In genomic region chr2:98874186-98874689, GRCh38 we compare ENCODE assay signal across 24 cellular contexts.
DNase-seq lines count a peak whose midpoint lies in the region; ATAC-seq, FAIRE-seq and TF ChIP-seq lines count a peak whose summit lies in the region.
"Had no signal": no experiment of that assay in that cellular context is flagged by ENCODE, and none has a peak within 500 bp of the region (broad histone marks: within the 10 kb centered on the region; RNA-seq: fewer than 3 reads in every experiment).

No MANE protein-coding gene starts in this region.

- in situ Hi-C loops in GM12878 (cut with MboI), result no loop called here

- 62% methylated on average over 11 of the region's 11 CpGs for WGBS in GM12878 (ENCODE audit: insufficient coverage, insufficient replicate concordance, low lambda C conversion rate, missing lambda C conversion rate)

- H3K9me3 ChIP-seq in GM12878 (replicated peaks; ENCODE audit: control insufficient read depth, insufficient read depth, low read length) (no peaks in the 10 kb centered on the region), neural cell (ENCODE audit: low read length) (no peaks in the 10 kb centered on the region), upper lobe of right lung (no peaks in the 10 kb centered on the region)
- H3K9me3 ChIP-seq: A549; BLaER1 treated with 17β-estradiol and CSF1 and Interleukin-3, amounts not matched to agents 10 nM and 100 nM; Caco-2 had no signal

- H3K27ac ChIP-seq in GM12878 (ENCODE audit: control insufficient read depth, insufficient read depth), result no peak overlapping the region
- H3K27ac ChIP-seq in neural cell (ENCODE audit: low read length), result peak overlapping the region; percentile 59
- H3K27ac ChIP-seq in upper lobe of right lung, result no peak overlapping the region
- H3K27ac ChIP-seq: 22Rv1; A549; BLaER1 treated with 17β-estradiol and CSF1 and Interleukin-3, amounts not matched to agents 10 nM and 100 nM; C4-2B had no signal

- intact Hi-C loops in activated CD4-positive, alpha-beta T cell treated with anti-CD3 and anti-CD28 coated beads, Interleukin-2, amount 10 ng/mL, durations not matched to agents 24 days and 14 days (cut with micrococcal nuclease), result no loop called here
- intact Hi-C loops in GM12878 (cut with micrococcal nuclease; ENCODE audit: unreplicated experiment) (no loop called here), upper lobe of right lung (cut with DNase I) (no loop called here)
- intact Hi-C loops in activated T-helper 2 cell treated with anti-CD3 and anti-CD28 coated beads, Interferon-gamma antibody, Interleukin-2, Interleukin-4, amounts not matched to agents 10 μg/mL and 5 μg/mL and 100 μg/mL, durations not matched to agents 14 hours and 24 hours and 36 hours (cut with micrococcal nuclease), result no loop called here

- TF ChIP-seq EP300 in GM12878 (IDR thresholded peaks at IDR 0.05; ENCODE audit: borderline replicate concordance in 1 of 2, control insufficient read depth in 1 of 2, low read depth in 2 of 2, low read length in 2 of 2) (no peak), neural cell (conservative IDR thresholded peaks at IDR 0.05; ENCODE audit: poor library complexity, severe bottlenecking) (no peak)

- H3K4me2 ChIP-seq in GM12878 (ENCODE audit: control insufficient read depth, insufficient read depth), result no peak overlapping the region
- peak overlapping the region; percentile 38 for H3K4me2 ChIP-seq in neural cell (ENCODE audit: low read length)
- H3K4me2 ChIP-seq: A549; BLaER1 treated with 17β-estradiol and CSF1 and Interleukin-3, amounts not matched to agents 10 nM and 100 nM had no signal

- no peak for TF ChIP-seq POLR2A in GM12878 (IDR thresholded peaks at IDR 0.05; ENCODE audit: low read depth, low read length)

- CTCF ChIA-PET in activated CD4-positive, alpha-beta T cell treated with anti-CD3 and anti-CD28 coated beads, Interleukin-2, amount 10 ng/mL, durations not matched to agents 7 days and 5 days (lab: Charles Lee), result no interaction called here
- CTCF ChIA-PET in GM12878 (lab: Yijun Ruan, JAX), result no interaction called here

- TF ChIP-seq CTCF in GM12878 (IDR thresholded peaks at IDR 0.05 in 2 of 3, conservative IDR thresholded peaks at IDR 0.05 in 1 of 3; ENCODE audit: control insufficient read depth in 2 of 3, extremely low read depth in 1 of 3, insufficient read depth in 1 of 3, low read depth in 3 of 3, low read length in 3 of 3) (no peak), neural cell (IDR thresholded peaks at IDR 0.05; ENCODE audit: poor library complexity, severe bottlenecking) (no peak), upper lobe of right lung (IDR thresholded peaks at IDR 0.05) (no peak)

- no peaks in the 10 kb centered on the region for H3K9me3 Mint-ChIP-seq in activated CD4-positive, alpha-beta T cell treated with anti-CD3 and anti-CD28 coated beads, Interleukin-2, amount 10 ng/mL, durations not matched to agents 24 days and 14 days
- no peaks in the 10 kb centered on the region for H3K9me3 Mint-ChIP-seq in activated CD4-positive, alpha-beta T cell treated with anti-CD3 and anti-CD28 coated beads, Interleukin-2, amount 10 ng/mL, durations not matched to agents 7 days and 5 days
- no peaks in the 10 kb centered on the region for H3K9me3 Mint-ChIP-seq in activated T-helper 2 cell treated with anti-CD3 and anti-CD28 coated beads, Interferon-gamma antibody, Interleukin-2, Interleukin-4, amounts not matched to agents 10 μg/mL and 5 μg/mL and 100 μg/mL, durations not matched to agents 14 hours and 24 hours and 36 hours
- H3K9me3 Mint-ChIP-seq in activated T-cell treated with anti-CD3 and anti-CD28 coated beads, Interleukin-2, amount 50 U/mL, for 72 hours, result no peaks in the 10 kb centered on the region
- H3K9me3 Mint-ChIP-seq: CD4-positive, alpha-beta T cell; CD8-positive, alpha-beta T cell had no signal

- H3K4me1 ChIP-seq in GM12878 (ENCODE audit: control insufficient read depth, insufficient read depth, low read length) (no peaks in the 10 kb centered on the region; the same call in none of the 2 replicates), upper lobe of right lung (peaks cover 5% of the 10 kb centered on the region)
- H3K4me1 ChIP-seq: BLaER1 treated with 17β-estradiol and CSF1 and Interleukin-3, amounts not matched to agents 10 nM and 100 nM had no signal

- no peak overlapping the region for H3K4me3 ChIP-seq in GM12878
- H3K4me3 ChIP-seq in neural cell (ENCODE audit: low read length), result peak overlapping the region; percentile 35
- H3K4me3 ChIP-seq in upper lobe of right lung, result no peak overlapping the region
- H3K4me3 ChIP-seq: A549; BLaER1 treated with 17β-estradiol and CSF1 and Interleukin-3, amounts not matched to agents 10 nM and 100 nM had no signal

- no peaks in the 10 kb centered on the region for H4K20me1 ChIP-seq in GM12878 (ENCODE audit: control insufficient read depth, insufficient read depth)
- no peaks in the 10 kb centered on the region for H4K20me1 ChIP-seq in neural cell (ENCODE audit: insufficient read depth)
- H4K20me1 ChIP-seq: BLaER1 treated with 17β-estradiol and CSF1 and Interleukin-3, amounts not matched to agents 10 nM and 100 nM had no signal

- H3K9ac ChIP-seq in GM12878 (ENCODE audit: control insufficient read depth, insufficient read depth, low read length) (no peak overlapping the region), neural cell (ENCODE audit: low read length) (peak overlapping the region; percentile 26)
- H3K9ac ChIP-seq: BLaER1 treated with 17β-estradiol and CSF1 and Interleukin-3, amounts not matched to agents 10 nM and 100 nM had no signal

- DNase-seq in activated CD4-positive, alpha-beta T cell treated with anti-CD3 and anti-CD28 coated beads, Interleukin-2, amount 10 ng/mL, durations not matched to agents 24 days and 14 days, result peak; percentile 49
- DNase-seq in activated CD4-positive, alpha-beta T cell treated with anti-CD3 and anti-CD28 coated beads, Interleukin-2, amount 10 ng/mL, durations not matched to agents 7 days and 5 days, result no peak
- DNase-seq in GM12878 (ENCODE audit: low read depth, low spot score) (no peak), upper lobe of right lung (peak; percentile 30), activated gamma-delta T cell (lab: John Stamatoyannopoulos, UW) (no peak)
- no peak for DNase-seq in activated T-helper 2 cell treated with anti-CD3 and anti-CD28 coated beads, Interferon-gamma antibody, Interleukin-2, Interleukin-4, amounts not matched to agents 10 μg/mL and 5 μg/mL and 100 μg/mL, durations not matched to agents 14 hours and 24 hours and 36 hours (ENCODE audit: low spot score)
- no peak for DNase-seq in activated T-cell treated with anti-CD3 and anti-CD28 coated beads, Interleukin-2, amount 50 U/mL, for 72 hours
- DNase-seq: AML-193; Caco-2; Calu3; CD4-positive, alpha-beta T cell; CD8-positive, alpha-beta T cell; DMS79 treated with DMSO at 0.1 percent for 48 hours; GF-D8 had no signal

- H2AFZ ChIP-seq in GM12878 (ENCODE audit: control insufficient read depth, low read depth, low read length) (no peak overlapping the region), neural cell (ENCODE audit: low read depth, low read length) (no peak overlapping the region)

- H3K27ac Mint-ChIP-seq in activated CD4-positive, alpha-beta T cell treated with anti-CD3 and anti-CD28 coated beads, Interleukin-2, amount 10 ng/mL, durations not matched to agents 24 days and 14 days, result no peak overlapping the region
- H3K27ac Mint-ChIP-seq in activated CD4-positive, alpha-beta T cell treated with anti-CD3 and anti-CD28 coated beads, Interleukin-2, amount 10 ng/mL, durations not matched to agents 7 days and 5 days, result no peak overlapping the region
- H3K27ac Mint-ChIP-seq in activated T-helper 2 cell treated with anti-CD3 and anti-CD28 coated beads, Interferon-gamma antibody, Interleukin-2, Interleukin-4, amounts not matched to agents 10 μg/mL and 5 μg/mL and 100 μg/mL, durations not matched to agents 14 hours and 24 hours and 36 hours, result no peak overlapping the region
- no peak overlapping the region for H3K27ac Mint-ChIP-seq in activated T-cell treated with anti-CD3 and anti-CD28 coated beads, Interleukin-2, amount 50 U/mL, for 72 hours
- H3K27ac Mint-ChIP-seq: B cell; CD4-positive, alpha-beta T cell; CD8-positive, alpha-beta T cell had no signal

- BruUV-seq in GM12878 (replicated peaks; lab: Mats Ljungman, UMichigan), result no TSS peak

- no peaks in the 10 kb centered on the region for H3K9me2 ChIP-seq in neural cell (ENCODE audit: insufficient read depth, low read length)

- SMC1A ChIA-PET in GM12878 (lab: Charles Lee; ENCODE audit: uncharacterized antibody, unreplicated experiment), result interaction anchor here (2.1 kb wide), 1 partner anchor 225 kb away, joined by 4 read pairs; no protein-coding TSS in a partner anchor

- H3K27me3 ChIP-seq in GM12878 (replicated peaks in 1 of 2; ENCODE audit: control insufficient read depth in 2 of 2, insufficient read depth in 2 of 2, low read length in 1 of 2) (no peaks in the 10 kb centered on the region), neural cell (ENCODE audit: insufficient read depth, low read depth, low read length) (no peaks in the 10 kb centered on the region), upper lobe of right lung (no peaks in the 10 kb centered on the region)
- H3K27me3 ChIP-seq: BLaER1 treated with 17β-estradiol and CSF1 and Interleukin-3, amounts not matched to agents 10 nM and 100 nM had no signal

- H3K79me2 ChIP-seq in GM12878 (ENCODE audit: control insufficient read depth, insufficient read depth, low read length), result no peaks in the 10 kb centered on the region
- no peaks in the 10 kb centered on the region for H3K79me2 ChIP-seq in neural cell (replicated peaks; ENCODE audit: insufficient read depth, low read length)

- no peak for FAIRE-seq in GM12878 (lab: Jason Lieb, UNC)
- FAIRE-seq: A549, D721Med, G401.6, GM12892, GM19239 had no signal

- no peaks in the 10 kb centered on the region for H3K4me1 Mint-ChIP-seq in activated CD4-positive, alpha-beta T cell treated with anti-CD3 and anti-CD28 coated beads, Interleukin-2, amount 10 ng/mL, durations not matched to agents 24 days and 14 days
- peaks cover 5% of the 10 kb centered on the region for H3K4me1 Mint-ChIP-seq in activated CD4-positive, alpha-beta T cell treated with anti-CD3 and anti-CD28 coated beads, Interleukin-2, amount 10 ng/mL, durations not matched to agents 7 days and 5 days
- no peaks in the 10 kb centered on the region for H3K4me1 Mint-ChIP-seq in activated T-helper 2 cell treated with anti-CD3 and anti-CD28 coated beads, Interferon-gamma antibody, Interleukin-2, Interleukin-4, amounts not matched to agents 10 μg/mL and 5 μg/mL and 100 μg/mL, durations not matched to agents 14 hours and 24 hours and 36 hours (ENCODE audit: low read depth)
- peaks cover 5% of the 10 kb centered on the region for H3K4me1 Mint-ChIP-seq in activated T-cell treated with anti-CD3 and anti-CD28 coated beads, Interleukin-2, amount 50 U/mL, for 72 hours (ENCODE audit: low read depth)
- H3K4me1 Mint-ChIP-seq: B cell had no signal

- POLR2A ChIA-PET in activated CD4-positive, alpha-beta T cell treated with anti-CD3 and anti-CD28 coated beads, Interleukin-2, amount 10 ng/mL, durations not matched to agents 7 days and 5 days (lab: Charles Lee), result no interaction called here
- POLR2A ChIA-PET in GM12878 (lab: Charles Lee), result no interaction called here

- RAD21 ChIA-PET in GM12878 (lab: Charles Lee; ENCODE audit: unreplicated experiment), result no interaction called here

- ATAC-seq in GM12878, result no peak
- no peak for ATAC-seq in upper lobe of right lung
- no peak for ATAC-seq in activated T-cell treated with anti-CD3 and anti-CD28 coated beads, Interleukin-2, amount 50 U/mL, for 72 hours (replicated peaks in 1 of 2)
- ATAC-seq: A549 had no signal

- peaks cover 3% of the 10 kb centered on the region for H3F3A ChIP-seq in neural cell (ENCODE audit: insufficient read depth, low read length, poor library complexity, severe bottlenecking)

- TF ChIP-seq RAD21 in GM12878 (IDR thresholded peaks at IDR 0.05; ENCODE audit: insufficient read depth, low read depth, low read length) (no peak), neural cell (conservative IDR thresholded peaks at IDR 0.05) (no peak)

- no peaks in the 10 kb centered on the region for H3K36me3 ChIP-seq in GM12878 (ENCODE audit: control insufficient read depth in 2 of 2, insufficient read depth in 2 of 2, low read length in 1 of 2)
- no peaks in the 10 kb centered on the region for H3K36me3 ChIP-seq in neural cell (ENCODE audit: insufficient read depth, low read length)
- H3K36me3 ChIP-seq in upper lobe of right lung, result no peaks in the 10 kb centered on the region
- H3K36me3 ChIP-seq: BLaER1 treated with 17β-estradiol and CSF1 and Interleukin-3, amounts not matched to agents 10 nM and 100 nM had no signal

- no peak overlapping the region for H3K4me3 Mint-ChIP-seq in activated CD4-positive, alpha-beta T cell treated with anti-CD3 and anti-CD28 coated beads, Interleukin-2, amount 10 ng/mL, durations not matched to agents 24 days and 14 days
- H3K4me3 Mint-ChIP-seq in activated CD4-positive, alpha-beta T cell treated with anti-CD3 and anti-CD28 coated beads, Interleukin-2, amount 10 ng/mL, durations not matched to agents 7 days and 5 days, result no peak overlapping the region
- no peak overlapping the region for H3K4me3 Mint-ChIP-seq in activated T-helper 2 cell treated with anti-CD3 and anti-CD28 coated beads, Interferon-gamma antibody, Interleukin-2, Interleukin-4, amounts not matched to agents 10 μg/mL and 5 μg/mL and 100 μg/mL, durations not matched to agents 14 hours and 24 hours and 36 hours (ENCODE audit: low read depth)
- no peak overlapping the region for H3K4me3 Mint-ChIP-seq in activated T-cell treated with anti-CD3 and anti-CD28 coated beads, Interleukin-2, amount 50 U/mL, for 72 hours
- H3K4me3 Mint-ChIP-seq: B cell; CD4-positive, alpha-beta T cell; CD8-positive, alpha-beta T cell had no signal

- H3K36me3 Mint-ChIP-seq in activated CD4-positive, alpha-beta T cell treated with anti-CD3 and anti-CD28 coated beads, Interleukin-2, amount 10 ng/mL, durations not matched to agents 24 days and 14 days (ENCODE audit: low read depth), result no peaks in the 10 kb centered on the region
- H3K36me3 Mint-ChIP-seq in activated CD4-positive, alpha-beta T cell treated with anti-CD3 and anti-CD28 coated beads, Interleukin-2, amount 10 ng/mL, durations not matched to agents 7 days and 5 days (ENCODE audit: low read depth), result no peaks in the 10 kb centered on the region
- no peaks in the 10 kb centered on the region for H3K36me3 Mint-ChIP-seq in activated T-helper 2 cell treated with anti-CD3 and anti-CD28 coated beads, Interferon-gamma antibody, Interleukin-2, Interleukin-4, amounts not matched to agents 10 μg/mL and 5 μg/mL and 100 μg/mL, durations not matched to agents 14 hours and 24 hours and 36 hours (ENCODE audit: low read depth)
- H3K36me3 Mint-ChIP-seq in activated T-cell treated with anti-CD3 and anti-CD28 coated beads, Interleukin-2, amount 50 U/mL, for 72 hours (ENCODE audit: insufficient read depth in 2 of 2), result no peaks in the 10 kb centered on the region
- H3K36me3 Mint-ChIP-seq: CD8-positive, alpha-beta T cell had no signal

- H3K27me3 Mint-ChIP-seq in activated CD4-positive, alpha-beta T cell treated with anti-CD3 and anti-CD28 coated beads, Interleukin-2, amount 10 ng/mL, durations not matched to agents 24 days and 14 days, result peaks cover 4% of the 10 kb centered on the region
- no peaks in the 10 kb centered on the region for H3K27me3 Mint-ChIP-seq in activated CD4-positive, alpha-beta T cell treated with anti-CD3 and anti-CD28 coated beads, Interleukin-2, amount 10 ng/mL, durations not matched to agents 7 days and 5 days
- no peaks in the 10 kb centered on the region for H3K27me3 Mint-ChIP-seq in activated T-helper 2 cell treated with anti-CD3 and anti-CD28 coated beads, Interferon-gamma antibody, Interleukin-2, Interleukin-4, amounts not matched to agents 10 μg/mL and 5 μg/mL and 100 μg/mL, durations not matched to agents 14 hours and 24 hours and 36 hours (ENCODE audit: low read depth)
- H3K27me3 Mint-ChIP-seq in activated T-cell treated with anti-CD3 and anti-CD28 coated beads, Interleukin-2, amount 50 U/mL, for 72 hours (ENCODE audit: low read depth), result no peaks in the 10 kb centered on the region
- H3K27me3 Mint-ChIP-seq: CD4-positive, alpha-beta T cell had no signal

Comparison
In these comparisons a context has a peak if more than half of its experiments do, and no peak if none do; other contexts are left out.
1. DNase-seq: peak in activated CD4-positive, alpha-beta T cell treated with anti-CD3 and anti-CD28 coated beads, Interleukin-2, amount 10 ng/mL, durations not matched to agents 24 days and 14 days (single experiment) and upper lobe of right lung (single experiment); none in activated CD4-positive, alpha-beta T cell treated with anti-CD3 and anti-CD28 coated beads, Interleukin-2, amount 10 ng/mL, durations not matched to agents 7 days and 5 days (single experiment), GM12878 (single experiment), activated T-helper 2 cell treated with anti-CD3 and anti-CD28 coated beads, Interferon-gamma antibody, Interleukin-2, Interleukin-4, amounts not matched to agents 10 μg/mL and 5 μg/mL and 100 μg/mL, durations not matched to agents 14 hours and 24 hours and 36 hours (single experiment), activated gamma-delta T cell (single experiment) and activated T-cell treated with anti-CD3 and anti-CD28 coated beads, Interleukin-2, amount 50 U/mL, for 72 hours (0 of 2).